9 cellular contexts compared by ENCODE assay signal in genomic region chr22:42901790-42902508, GRCh38. TPM values are rescaled to one million over a fixed set of nuclear protein-coding genes. Genes with fewer than 3 reads are reported as not detected.
DNase-seq lines count a peak whose midpoint lies in the region; ATAC-seq and TF ChIP-seq lines count a peak whose summit lies in the region.
"Had no signal": no experiment of that assay in that cellular context is flagged by ENCODE, and none has a peak within 500 bp of the region (broad histone marks: within the 10 kb centered on the region; RNA-seq: fewer than 3 reads in every experiment).

No MANE protein-coding gene starts in this region.

- H4K20me1 ChIP-seq in osteoblast (ENCODE audit: insufficient read depth, low read length): peaks cover 77% of the 10 kb centered on the region

- peaks cover 1% of the 10 kb centered on the region for H3K36me3 ChIP-seq in osteoblast (ENCODE audit: insufficient read depth, low read length)

- H3K9me3 ChIP-seq in osteoblast (ENCODE audit: low read depth, low read length): no peaks in the 10 kb centered on the region

- no peak overlapping the region for H2AFZ ChIP-seq in osteoblast (ENCODE audit: low read length)

- H3K27me3 ChIP-seq in osteoblast (ENCODE audit: insufficient read depth, low read length): no peaks in the 10 kb centered on the region

- in situ Hi-C loops in G401 (cut with HindIII; ENCODE audit: low sequenced_read_pairs): no loop called here

- no peaks in the 10 kb centered on the region for H3K4me1 ChIP-seq in osteoblast (ENCODE audit: insufficient read depth, low read length)

- ATAC-seq in GM18873 (IDR thresholded peaks at IDR 0.05; ENCODE audit: low FRiP score, unreplicated experiment): no peak

- no peak for TF ChIP-seq CTCF in coronary artery (IDR thresholded peaks at IDR 0.05)
- peak; percentile 32 for TF ChIP-seq CTCF in osteoblast (IDR thresholded peaks at IDR 0.05; ENCODE audit: extremely low read depth, low read depth, low read length)

- no peak overlapping the region for H3K4me2 ChIP-seq in osteoblast (ENCODE audit: insufficient read depth, low read length)

- H3K4me3 ChIP-seq in coronary artery (no peak overlapping the region), osteoblast (ENCODE audit: insufficient read depth, low read length) (no peak overlapping the region)

- H3K27ac ChIP-seq in coronary artery: peak overlapping the region; percentile 41 to 63
- no peak overlapping the region for H3K27ac ChIP-seq in osteoblast (ENCODE audit: low read depth, low read length)

- peak; percentile 67 for DNase-seq in G401 (ENCODE audit: low spot score)
- DNase-seq in NCI-H1694 treated with DMSO at 0.1 percent for 48 hours (lab: John Stamatoyannopoulos, UW): peak; percentile 15
- DNase-seq in coronary artery (ENCODE audit: low spot score): no peak
- no peak for DNase-seq in osteoblast (ENCODE audit: insufficient read length, low spot score, missing footprints)
- no peak for DNase-seq in mesenteric fat pad (ENCODE audit: low spot score)
- no peak for DNase-seq in ureter (ENCODE audit: low spot score)
- DNase-seq in GDM1 (lab: John Stamatoyannopoulos, UW): no peak
- DNase-seq: retina had no signal

- peaks cover 81% of the 10 kb centered on the region for H3K79me2 ChIP-seq in osteoblast (ENCODE audit: insufficient read depth, low read length)

RNA-seq across cellular contexts. Expression of gene ARFGAP3, which starts 44.9 kb away (rescaled TPM):
- 15.1 and 20.5 TPM in 2 replicates for total RNA-seq in G401 (2014; rRNA removed; shearing (Covaris generic))
- total RNA-seq in osteoblast (90.5 and 91.6 TPM in 2 replicates), mesenteric fat pad (57.3 TPM), ureter (32.8 TPM)

Comparison
In these comparisons a context has a peak if more than half of its experiments do, and no peak if none do; other contexts are left out.
1. DNase-seq: peak in G401 (single experiment) and NCI-H1694 treated with DMSO at 0.1 percent for 48 hours (single experiment); none in coronary artery (single experiment), osteoblast (single experiment), mesenteric fat pad (single experiment), ureter (single experiment) and GDM1 (single experiment).